In genomic region chr19:17260842-17261325, GRCh38 we compare ENCODE assay signal across 8 cellular contexts. TPM values are rescaled to one million over a fixed set of nuclear protein-coding genes. Genes with fewer than 3 reads are reported as not detected.
A peak's percentile ranks its signal among the peaks of the same experiment; 100 is the strongest.
DNase-seq lines count a peak whose midpoint lies in the region; ATAC-seq and TF ChIP-seq lines count a peak whose summit lies in the region.

No MANE protein-coding gene starts in this region.

- no peaks in the 10 kb centered on the region for H3K9me2 ChIP-seq in GM23338 (ENCODE audit: insufficient read depth)

- H2AFZ ChIP-seq in GM23338: no peak overlapping the region

- peak overlapping the region; percentile 88; the same call in 1 of the 2 replicates for H3K27ac ChIP-seq in GM23338 (ENCODE audit: low read depth)
- no peak overlapping the region for H3K27ac ChIP-seq in SK-N-MC

- no peaks in the 10 kb centered on the region for H3K79me2 ChIP-seq in GM23338 (replicated peaks; ENCODE audit: insufficient read depth)

- no peaks in the 10 kb centered on the region for H4K20me1 ChIP-seq in GM23338 (replicated peaks; ENCODE audit: insufficient read depth)

- intact Hi-C loops in Right ventricle myocardium superior (cut with DNase I): no loop called here

- H3K4me1 ChIP-seq in GM23338 (ENCODE audit: insufficient read depth): 0 out of 2 replicates have a peak, but pooled peaks cover 5% of the 10 kb centered on the region

- peaks cover 3% of the 10 kb centered on the region; the same call in 1 of the 2 replicates for H3K36me3 ChIP-seq in GM23338 (ENCODE audit: insufficient read depth)
- no peaks in the 10 kb centered on the region for H3K36me3 ChIP-seq in SK-N-MC (ENCODE audit: insufficient read depth, low read length)

- peak; percentile 66 for DNase-seq in DMS 273 treated with DMSO at 0.1 percent for 48 hours (lab: John Stamatoyannopoulos, UW)
- DNase-seq in GM23338 (ENCODE audit: low spot score): peak; percentile 96
- DNase-seq in MV-4-11 (lab: John Stamatoyannopoulos, UW): peak; percentile 81
- DNase-seq in SK-N-MC (ENCODE audit: low read depth, low spot score): peak; percentile 37
- peak; percentile 83 for DNase-seq in activated gamma-delta T cell treated with anti-CD3 and anti-CD28 coated beads, Interleukin-2, amount 50 U/mL, for 16 hours (ENCODE audit: low read depth)
- peak; percentile 89 for DNase-seq in Right ventricle myocardium superior
- peak; percentile 62 for DNase-seq in renal cortical epithelial cell (ENCODE audit: low read depth)

- H3K9me3 Mint-ChIP-seq in GM23338: peaks cover 21% of the 10 kb centered on the region; the same call in 2 of the 3 replicates

- no peak overlapping the region for H3K9ac ChIP-seq in SK-N-MC (ENCODE audit: insufficient read length)

- H3K27me3 ChIP-seq in GM23338 (ENCODE audit: insufficient read depth): no peaks in the 10 kb centered on the region

- peak overlapping the region; percentile 87 for H3K27ac Mint-ChIP-seq in GM23338

- 0 out of 2 replicates have a peak, but pooled peaks cover 2% of the 10 kb centered on the region for H3F3A ChIP-seq in GM23338 (replicated peaks; ENCODE audit: low read depth)

- peaks cover 20% of the 10 kb centered on the region for H3K27me3 Mint-ChIP-seq in GM23338 (ENCODE audit: insufficient read depth, low read depth, poor library complexity)

- no peak overlapping the region for H3K4me2 ChIP-seq in GM23338

- H3K4me3 ChIP-seq in GM23338: no peak overlapping the region
- no peak overlapping the region for H3K4me3 ChIP-seq in SK-N-MC

- peaks cover 31% of the 10 kb centered on the region for H3K36me3 Mint-ChIP-seq in GM23338 (ENCODE audit: low read depth)

- H3K4me1 Mint-ChIP-seq in GM23338: peaks cover 18% of the 10 kb centered on the region

- no peaks in the 10 kb centered on the region for H3K9me3 ChIP-seq in SK-N-MC (ENCODE audit: low read depth, low read length)

- TF ChIP-seq CTCF in GM23338 (conservative IDR thresholded peaks at IDR 0.05; ENCODE audit: low read depth in 2 of 2): peak; percentile 95 to 96

- ATAC-seq in GM23338 (peak; percentile 94), Right ventricle myocardium superior (ENCODE audit: poor library complexity) (peak; percentile 91), HG03045 (IDR thresholded peaks at IDR 0.05; ENCODE audit: unreplicated experiment) (no peak)

- H3K4me3 Mint-ChIP-seq in GM23338: peak overlapping the region; percentile 36; the same call in 1 of the 3 replicates

TF ChIP-seq in GM23338, 12 proteins besides CTCF, POLR2A, EP300 and RAD21:
- TF ChIP-seq POLR2AphosphoS5 (IDR thresholded peaks at IDR 0.05; ENCODE audit: low read depth) (peak; percentile 35; the same call in 1 of the 2 replicates), CREB1 (CRISPR knock-in tag; IDR thresholded peaks at IDR 0.05; ENCODE audit: low read depth) (peak; percentile 73), NANOG (IDR thresholded peaks at IDR 0.05; ENCODE audit: borderline replicate concordance) (no peak)

RNA-seq across cellular contexts. Expression of gene USHBP1, which starts 3.7 kb away (rescaled TPM):
- 5.2 and 5.6 TPM in 2 replicates for total RNA-seq in GM23338 (2014; rRNA removed; shearing (Covaris generic))
- 4.0 and 4.6 TPM in 2 replicates for polyA plus RNA-seq in GM23338 (2016; fragmentation: Nextera tagmentation; extraction: Ambion mirVana)
- total RNA-seq in Right ventricle myocardium superior (7.9 TPM), renal cortical epithelial cell (0.20 TPM in 1 of 2 replicates, not detected in the other)

RNA-seq across cellular contexts. Expression of gene BABAM1, which starts 6.4 kb away (rescaled TPM):
- total RNA-seq in GM23338 (2014; rRNA removed; shearing (Covaris generic)): 78.1 and 87.8 TPM in 2 replicates
- polyA plus RNA-seq in GM23338 (2016; fragmentation: Nextera tagmentation; extraction: Ambion mirVana): 88.7 and 95.0 TPM in 2 replicates
- total RNA-seq in Right ventricle myocardium superior: 77.9 TPM
- 75.3 and 119 TPM in 2 replicates for total RNA-seq in renal cortical epithelial cell

RNA-seq across cellular contexts. Expression of gene NR2F6, which starts 15.2 kb away (rescaled TPM):
- 172 and 209 TPM in 2 replicates for total RNA-seq in GM23338 (2014; rRNA removed; shearing (Covaris generic))
- polyA plus RNA-seq in GM23338 (2016; fragmentation: Nextera tagmentation; extraction: Ambion mirVana): 64.0 and 67.4 TPM in 2 replicates
- 77.3 TPM for total RNA-seq in Right ventricle myocardium superior
- 75.7 and 118 TPM in 2 replicates for total RNA-seq in renal cortical epithelial cell

RNA-seq across cellular contexts. Expression of gene ANKLE1, which starts 20.8 kb away (rescaled TPM):
- total RNA-seq in GM23338 (2014; rRNA removed; shearing (Covaris generic)): 20.2 and 50.1 TPM in 2 replicates
- polyA plus RNA-seq in GM23338 (2016; fragmentation: Nextera tagmentation; extraction: Ambion mirVana): 9.1 and 11.2 TPM in 2 replicates
- total RNA-seq in Right ventricle myocardium superior (0.13 TPM), renal cortical epithelial cell (0.52 and 1.1 TPM in 2 replicates)

RNA-seq across cellular contexts. Expression of gene OCEL1, which starts 34.9 kb away (rescaled TPM):
- total RNA-seq in GM23338 (2014; rRNA removed; shearing (Covaris generic)): 9.6 and 12.7 TPM in 2 replicates
- polyA plus RNA-seq in GM23338 (2016; fragmentation: Nextera tagmentation; extraction: Ambion mirVana): 47.4 and 50.6 TPM in 2 replicates
- 22.4 TPM for total RNA-seq in Right ventricle myocardium superior
- 4.5 TPM in 1 of 2 replicates, not detected in the other for total RNA-seq in renal cortical epithelial cell

Comparison
In these comparisons a context has a peak if more than half of its experiments do, and no peak if none do; other contexts are left out.
1. DNase-seq: peak in every context shown above with its lines; median percentile 96 in GM23338; 89 in Right ventricle myocardium superior; 83 in activated gamma-delta T cell treated with anti-CD3 and anti-CD28 coated beads, Interleukin-2, amount 50 U/mL, for 16 hours; 81 in MV-4-11; 66 in DMS 273 treated with DMSO at 0.1 percent for 48 hours; 62 in renal cortical epithelial cell; 37 in SK-N-MC.